ENCODE assay signal across 1 cellular context in genomic region chr1:156054500-156055342, GRCh38.
TF ChIP-seq lines count a peak whose summit lies in the region.

Gene LAMTOR2, plus strand, starts transcription at chr1:156054782. Its CDS starts 108 bp downstream, at chr1:156054890.

TF ChIP-seq in H1, 55 proteins besides CTCF, POLR2A, EP300 and RAD21 (continued from another document):
- TF ChIP-seq E2F6 (IDR thresholded peaks at IDR 0.05) (peak; percentile 76; the same call in 1 of the 2 replicates), SIN3A (conservative IDR thresholded peaks at IDR 0.05 in 1 of 2, IDR thresholded peaks at IDR 0.05 in 1 of 2; ENCODE audit: low read depth in 1 of 2, low read length in 2 of 2) (peak; percentile 25 to 92; a peak in 3 of 4 replicates), JUND (IDR thresholded peaks at IDR 0.05; ENCODE audit: low read length) (no peak), FOSL1 (IDR thresholded peaks at IDR 0.05; ENCODE audit: insufficient read depth, low read depth, low read length) (no peak), MAX (IDR thresholded peaks at IDR 0.05) (peak; percentile 96), PHF8 (conservative IDR thresholded peaks at IDR 0.05; ENCODE audit: low read depth, low read length) (peak; percentile 31), TBP (IDR thresholded peaks at IDR 0.05; ENCODE audit: low read depth, low read length) (peak; percentile 32; the same call in 1 of the 2 replicates), TAF1 (IDR thresholded peaks at IDR 0.05; ENCODE audit: low read depth, low read length) (peak; percentile 79), USF2 (IDR thresholded peaks at IDR 0.05; ENCODE audit: low read length) (0 out of 2 replicates have a peak, but pooled peaks have one; percentile 10), RBBP5 (IDR thresholded peaks at IDR 0.05; ENCODE audit: borderline replicate concordance, low read depth, low read length) (peak; percentile 87), POLR2AphosphoS5 (IDR thresholded peaks at IDR 0.05; ENCODE audit: low read depth, low read length) (peak; percentile 87), POU5F1 (IDR thresholded peaks at IDR 0.05; ENCODE audit: low read depth, low read length) (no peak), SP2 (IDR thresholded peaks at IDR 0.05; ENCODE audit: low read length) (no peak), KDM4A (IDR thresholded peaks at IDR 0.05; ENCODE audit: low read depth, low read length, severe bottlenecking) (peak; percentile 97), CREB1 (IDR thresholded peaks at IDR 0.05) (no peak), ASH2L (IDR thresholded peaks at IDR 0.05; ENCODE audit: low read length) (peak; percentile 87), RNF2 (IDR thresholded peaks at IDR 0.05; ENCODE audit: borderline replicate concordance, low read depth, low read length, missing control alignments, poor library complexity, severe bottlenecking) (no peak), SIX5 (IDR thresholded peaks at IDR 0.05; ENCODE audit: low read depth, low read length) (peak; percentile 98), KDM5A (IDR thresholded peaks at IDR 0.05; ENCODE audit: low read length) (peak; percentile 47; the same call in 1 of the 2 replicates), EGR1 (IDR thresholded peaks at IDR 0.05; ENCODE audit: borderline replicate concordance, low read depth, low read length) (peak; percentile 29; the same call in 1 of the 2 replicates), CHD2 (IDR thresholded peaks at IDR 0.05; ENCODE audit: low read length) (peak; percentile 52; the same call in 1 of the 2 replicates), SP4 (IDR thresholded peaks at IDR 0.05; ENCODE audit: low read length) (peak; percentile 76; the same call in 1 of the 2 replicates), JUN (IDR thresholded peaks at IDR 0.05; ENCODE audit: low read depth, low read length) (no peak), SAP30 (IDR thresholded peaks at IDR 0.05; ENCODE audit: insufficient read depth, insufficient replicate concordance, low read length) (peak; percentile 93)
